Comparison of ENCODE assay signal across 1 cellular context in the genomic region with DNA sequence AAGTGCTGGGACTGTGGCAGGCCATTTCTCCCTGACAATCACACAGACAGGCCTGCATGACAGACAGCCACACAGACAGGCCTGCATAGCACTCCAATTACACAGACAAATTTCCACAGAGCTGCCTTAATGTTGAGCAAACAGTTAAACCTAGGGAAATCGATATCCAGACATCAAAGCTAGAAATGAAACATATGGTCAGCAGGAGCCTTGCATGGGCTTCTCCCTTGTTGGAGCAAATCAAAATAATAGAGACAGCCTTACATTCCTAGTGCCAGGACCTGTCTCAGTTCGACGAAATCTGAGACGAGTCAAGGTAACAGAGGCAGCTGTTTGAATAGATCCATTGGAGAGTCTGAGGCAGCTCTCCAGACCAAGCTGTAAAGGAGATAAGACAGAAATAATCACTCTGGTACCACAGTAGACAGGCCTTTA.
TF ChIP-seq lines count a peak whose summit lies in the region.

No MANE protein-coding gene starts in this region.

TF ChIP-seq in HepG2, 621 proteins besides CTCF, POLR2A, EP300 and RAD21:
- TF ChIP-seq ONECUT2 (CRISPR knock-in tag; IDR thresholded peaks at IDR 0.05) (peak; percentile 79), ZNF572 (CRISPR knock-in tag; IDR thresholded peaks at IDR 0.05) (no peak), SETDB1 (CRISPR knock-in tag; IDR thresholded peaks at IDR 0.05; ENCODE audit: borderline replicate concordance) (no peak), ZNF772 (CRISPR knock-in tag; IDR thresholded peaks at IDR 0.05) (no peak), ZNF678 (CRISPR knock-in tag; IDR thresholded peaks at IDR 0.05) (no peak), CEBPB (IDR thresholded peaks at IDR 0.05; ENCODE audit: borderline replicate concordance, low read depth, low read length) (peak; percentile 10; the same call in 1 of the 2 replicates), ZNF652 (CRISPR knock-in tag; IDR thresholded peaks at IDR 0.05; ENCODE audit: borderline replicate concordance, low read depth) (peak; percentile 74; the same call in 1 of the 2 replicates), GATAD2A (CRISPR knock-in tag; IDR thresholded peaks at IDR 0.05) (peak; percentile 33; the same call in 1 of the 2 replicates), SKI (IDR thresholded peaks at IDR 0.05; ENCODE audit: partially characterized antibody) (peak; percentile 91), GZF1 (CRISPR knock-in tag; IDR thresholded peaks at IDR 0.05) (no peak), SALL1 (CRISPR knock-in tag; IDR thresholded peaks at IDR 0.05) (0 out of 2 replicates have a peak, but pooled peaks have one; percentile 18), TCF7 (IDR thresholded peaks at IDR 0.05; ENCODE audit: low read depth) (peak; percentile 40; the same call in 1 of the 2 replicates), KAT2B (IDR thresholded peaks at IDR 0.05; ENCODE audit: borderline replicate concordance, low read depth, low read length) (0 out of 2 replicates have a peak, but pooled peaks have one; percentile 14)
